ENCODE assay signal across 1 cellular context in genomic region chr10:72545511-72545910, GRCh38.
TF ChIP-seq lines count a peak whose summit lies in the region.

No MANE protein-coding gene starts in this region.

TF ChIP-seq in GM23338, 12 proteins besides CTCF, POLR2A, EP300 and RAD21 (continued from another document):
- TF ChIP-seq ZNF462 (CRISPR knock-in tag; IDR thresholded peaks at IDR 0.05) (no peak), ZNF114 (CRISPR knock-in tag; IDR thresholded peaks at IDR 0.05) (no peak)
